7 cellular contexts compared by ENCODE assay signal in the genomic region with DNA sequence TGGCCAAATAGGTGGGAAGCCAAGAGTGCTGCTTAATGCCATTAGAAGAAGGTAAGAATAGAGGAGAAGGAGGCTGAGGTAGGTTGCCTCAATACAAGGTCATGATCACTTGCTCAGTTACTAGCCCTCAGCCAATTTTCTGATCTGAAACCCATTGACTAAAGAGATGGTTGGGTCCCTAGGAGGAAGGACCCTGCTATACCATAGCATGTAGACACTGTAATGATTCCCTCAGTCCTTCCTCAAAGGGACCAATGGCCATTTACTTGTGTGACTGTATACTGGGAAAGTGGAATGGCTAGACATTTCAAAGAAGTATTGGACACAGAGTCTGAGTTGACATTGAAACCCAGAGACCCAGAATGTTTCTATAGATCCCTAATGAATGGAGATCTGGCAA.
"Had no signal": no experiment of that assay in that cellular context is flagged by ENCODE, and none has a peak within 500 bp of the region (broad histone marks: within the 10 kb centered on the region; RNA-seq: fewer than 3 reads in every experiment).

No MANE protein-coding gene starts in this region.

- H3K36me3 Mint-ChIP-seq: IgD-negative memory B cell had no signal

- H3K27ac Mint-ChIP-seq: IgD-negative memory B cell had no signal

- H3K4me3 ChIP-seq: K562 had no signal

- H3K9me3 Mint-ChIP-seq: IgD-negative memory B cell had no signal

- H3K4me3 Mint-ChIP-seq: IgD-negative memory B cell had no signal

- FAIRE-seq: HepG2, HTR-8/SVneo, K562 had no signal

- H3K27ac ChIP-seq: HL-60 had no signal

- DNase-seq: IMR-90, KBM-7 had no signal

- ATAC-seq: HepG2, K562 had no signal

- H3K4me1 Mint-ChIP-seq: IgD-negative memory B cell had no signal
